ENCODE assay signal across 14 cellular contexts in the genomic region with DNA sequence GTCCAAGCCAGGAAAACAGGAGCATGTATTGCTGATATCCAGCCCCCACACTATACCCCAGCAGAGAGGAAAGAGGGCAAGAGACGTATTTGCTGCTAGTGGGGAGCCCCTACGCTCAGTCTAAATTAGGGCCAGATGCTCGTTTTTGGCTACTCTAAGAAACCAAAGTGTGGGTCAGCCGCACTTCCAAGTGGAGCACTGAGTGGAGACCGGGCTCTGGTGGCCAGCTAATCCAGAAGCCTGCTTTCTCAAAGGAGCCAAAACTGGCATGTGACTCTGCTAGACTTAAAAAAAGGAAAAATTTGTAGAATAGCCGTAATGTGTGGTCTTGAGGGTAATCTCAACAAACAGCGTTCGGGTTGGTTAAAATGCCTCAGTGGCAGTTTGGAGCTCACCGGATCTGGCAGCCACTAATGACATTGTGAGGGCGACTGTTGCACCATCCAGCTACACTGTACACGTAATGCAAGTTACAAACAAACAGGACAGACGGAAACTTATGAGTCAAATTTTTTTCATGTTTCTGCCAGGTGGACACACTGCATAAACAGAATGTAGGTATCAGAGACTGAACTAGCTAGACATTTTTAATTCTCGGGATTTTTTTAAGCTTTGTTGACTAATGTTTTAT.
"Had no signal": no experiment of that assay in that cellular context is flagged by ENCODE, and none has a peak within 500 bp of the region (broad histone marks: within the 10 kb centered on the region; RNA-seq: fewer than 3 reads in every experiment).

No MANE protein-coding gene starts in this region.

- H3K36me3 Mint-ChIP-seq: stimulated activated effector memory CD8-positive, alpha-beta T cell treated with anti-CD3 and anti-CD28 coated beads, Interleukin-12 subunit alpha, Interleukin-12 subunit beta, amount 100 ng/mL, for 72 hours; type B pancreatic cell had no signal

- H3K27me3 ChIP-seq: esophagus muscularis mucosa had no signal

- H3K27me3 Mint-ChIP-seq: activated naive CD8-positive, alpha-beta T cell treated with anti-CD3 and anti-CD28 coated beads, Interleukin-2, amount 50 U/mL, for 24 hours; central memory CD8-positive, alpha-beta T cell; dendritic cell treated with granulocyte-macrophage colony-stimulating factor and Interleukin-4, amounts not matched to agents 40 ng/mL and 50 ng/mL, for 4 days; effector memory CD8-positive, alpha-beta T cell had no signal

- DNase-seq: activated CD4-positive, alpha-beta T cell treated with anti-CD3 and anti-CD28 coated beads for 1 hour; activated CD4-positive, alpha-beta T cell treated with anti-CD3 and anti-CD28 coated beads, Interleukin-2, amount 50 U/mL, for 48 hours; activated naive CD4-positive, alpha-beta T cell treated with Interleukin-2 at 50 U/mL for 16 hours; activated naive CD8-positive, alpha-beta T cell treated with anti-CD3 and anti-CD28 coated beads, Interleukin-2, amount 50 U/mL, for 24 hours; effector memory CD8-positive, alpha-beta T cell; left ventricle myocardium superior; retina; SHP77 treated with DMSO at 0.1 percent for 48 hours had no signal

- H3K27ac ChIP-seq: esophagus muscularis mucosa had no signal

- H3K4me3 ChIP-seq: esophagus muscularis mucosa had no signal

- H3K4me1 Mint-ChIP-seq: activated naive CD8-positive, alpha-beta T cell treated with anti-CD3 and anti-CD28 coated beads, Interleukin-2, amount 50 U/mL, for 24 hours; central memory CD8-positive, alpha-beta T cell; stimulated activated effector memory CD8-positive, alpha-beta T cell treated with anti-CD3 and anti-CD28 coated beads, Interleukin-12 subunit alpha, Interleukin-12 subunit beta, amount 100 ng/mL, for 72 hours had no signal

- H3K27ac Mint-ChIP-seq: activated naive CD8-positive, alpha-beta T cell treated with anti-CD3 and anti-CD28 coated beads, Interleukin-2, amount 50 U/mL, for 24 hours; dendritic cell treated with granulocyte-macrophage colony-stimulating factor and Interleukin-4, amounts not matched to agents 40 ng/mL and 50 ng/mL, for 4 days; effector memory CD8-positive, alpha-beta T cell; stimulated activated effector memory CD8-positive, alpha-beta T cell treated with anti-CD3 and anti-CD28 coated beads, Interleukin-12 subunit alpha, Interleukin-12 subunit beta, amount 100 ng/mL, for 72 hours; type B pancreatic cell had no signal

- ATAC-seq: activated naive CD8-positive, alpha-beta T cell treated with anti-CD3 and anti-CD28 coated beads, Interleukin-2, amount 50 U/mL, for 24 hours; effector memory CD8-positive, alpha-beta T cell; left ventricle myocardium superior; stimulated activated effector memory CD8-positive, alpha-beta T cell treated with anti-CD3 and anti-CD28 coated beads, Interleukin-12 subunit alpha, Interleukin-12 subunit beta, amount 100 ng/mL, for 72 hours had no signal

- H3K9me3 ChIP-seq: esophagus muscularis mucosa had no signal

- H3K36me3 ChIP-seq: esophagus muscularis mucosa had no signal

- H3K4me3 Mint-ChIP-seq: activated naive CD8-positive, alpha-beta T cell treated with anti-CD3 and anti-CD28 coated beads, Interleukin-2, amount 50 U/mL, for 24 hours; central memory CD8-positive, alpha-beta T cell; dendritic cell treated with granulocyte-macrophage colony-stimulating factor and Interleukin-4, amounts not matched to agents 40 ng/mL and 50 ng/mL, for 4 days; effector memory CD8-positive, alpha-beta T cell; neural crest cell; stimulated activated effector memory CD8-positive, alpha-beta T cell treated with anti-CD3 and anti-CD28 coated beads, Interleukin-12 subunit alpha, Interleukin-12 subunit beta, amount 100 ng/mL, for 72 hours; type B pancreatic cell had no signal
